Comparison of ENCODE assay signal across 1 cellular context in genomic region chr21:33976082-33976979, GRCh38.
TF ChIP-seq lines count a peak whose summit lies in the region.

No MANE protein-coding gene starts in this region.

TF ChIP-seq in HepG2, 621 proteins besides CTCF, POLR2A, EP300 and RAD21 (continued from another document and continues in another):
- TF ChIP-seq AHDC1 (CRISPR knock-in tag; IDR thresholded peaks at IDR 0.05; ENCODE audit: borderline replicate concordance) (no peak), ZBTB7B (CRISPR knock-in tag; IDR thresholded peaks at IDR 0.05) (0 out of 2 replicates have a peak, but pooled peaks have one; percentile 40), SIN3A (IDR thresholded peaks at IDR 0.05; ENCODE audit: borderline replicate concordance, low read depth, low read length) (no peak), AFF4 (CRISPR knock-in tag; IDR thresholded peaks at IDR 0.05) (no peak), SRY (CRISPR knock-in tag; IDR thresholded peaks at IDR 0.05) (no peak), LCORL (IDR thresholded peaks at IDR 0.05) (no peak), LCORL (CRISPR knock-in tag; IDR thresholded peaks at IDR 0.05) (no peak), MXD1 (CRISPR knock-in tag; IDR thresholded peaks at IDR 0.05) (no peak), TAF1 (CRISPR knock-in tag; IDR thresholded peaks at IDR 0.05) (no peak), MBD4 (IDR thresholded peaks at IDR 0.05; ENCODE audit: borderline replicate concordance, low read length) (no peak), ZNF660 (CRISPR knock-in tag; IDR thresholded peaks at IDR 0.05; ENCODE audit: borderline replicate concordance, low read depth) (no peak), ZSCAN20 (CRISPR knock-in tag; IDR thresholded peaks at IDR 0.05; ENCODE audit: borderline replicate concordance) (no peak), MLXIP (CRISPR knock-in tag; IDR thresholded peaks at IDR 0.05; ENCODE audit: borderline replicate concordance) (no peak), ZFX (CRISPR knock-in tag; IDR thresholded peaks at IDR 0.05; ENCODE audit: low read depth) (peak; percentile 36; the same call in 1 of the 2 replicates), GABPB1 (CRISPR knock-in tag; IDR thresholded peaks at IDR 0.05) (peak; percentile 45; the same call in 1 of the 2 replicates), CENPBD1 (CRISPR knock-in tag; IDR thresholded peaks at IDR 0.05; ENCODE audit: borderline replicate concordance, low read depth) (no peak), FOXC1 (CRISPR knock-in tag; IDR thresholded peaks at IDR 0.05; ENCODE audit: borderline replicate concordance) (no peak), PHF8 (CRISPR knock-in tag; IDR thresholded peaks at IDR 0.05) (no peak), ZMYM3 (CRISPR knock-in tag; IDR thresholded peaks at IDR 0.05) (no peak), KDM6A (CRISPR knock-in tag; IDR thresholded peaks at IDR 0.05; ENCODE audit: low read depth) (peak; percentile 34; the same call in 1 of the 2 replicates), NR2F2 (IDR thresholded peaks at IDR 0.05; ENCODE audit: borderline replicate concordance, low read depth) (no peak), ZHX1 (CRISPR knock-in tag; IDR thresholded peaks at IDR 0.05; ENCODE audit: low read depth) (no peak), PHF20 (CRISPR knock-in tag; IDR thresholded peaks at IDR 0.05) (no peak), SMARCC2 (IDR thresholded peaks at IDR 0.05) (no peak), CERS6 (CRISPR knock-in tag; IDR thresholded peaks at IDR 0.05) (no peak), ZNF709 (CRISPR knock-in tag; IDR thresholded peaks at IDR 0.05) (no peak), ZBTB44 (CRISPR knock-in tag; IDR thresholded peaks at IDR 0.05) (no peak), ZBTB8A (CRISPR knock-in tag; IDR thresholded peaks at IDR 0.05; ENCODE audit: borderline replicate concordance, low read depth) (no peak), ZNF737 (CRISPR knock-in tag; IDR thresholded peaks at IDR 0.05; ENCODE audit: borderline replicate concordance) (no peak), ARNTL (CRISPR knock-in tag; IDR thresholded peaks at IDR 0.05) (no peak), SNAI1 (CRISPR knock-in tag; IDR thresholded peaks at IDR 0.05; ENCODE audit: borderline replicate concordance) (no peak), SIX4 (CRISPR knock-in tag; IDR thresholded peaks at IDR 0.05) (no peak), YY1 (IDR thresholded peaks at IDR 0.05; ENCODE audit: insufficient read depth, insufficient replicate concordance, low read depth, low read length) (no peak), ZGPAT (CRISPR knock-in tag; IDR thresholded peaks at IDR 0.05) (0 out of 2 replicates have a peak, but pooled peaks have one; percentile 45), ZNF10 (CRISPR knock-in tag; IDR thresholded peaks at IDR 0.05; ENCODE audit: borderline replicate concordance, low read depth) (no peak), AGO2 (optimal IDR thresholded peaks at IDR 0.05; ENCODE audit: low read depth, low read length) (no peak), HOXD1 (CRISPR knock-in tag; IDR thresholded peaks at IDR 0.05) (no peak)
